Comparison of ENCODE assay signal across 26 cellular contexts in the genomic region with DNA sequence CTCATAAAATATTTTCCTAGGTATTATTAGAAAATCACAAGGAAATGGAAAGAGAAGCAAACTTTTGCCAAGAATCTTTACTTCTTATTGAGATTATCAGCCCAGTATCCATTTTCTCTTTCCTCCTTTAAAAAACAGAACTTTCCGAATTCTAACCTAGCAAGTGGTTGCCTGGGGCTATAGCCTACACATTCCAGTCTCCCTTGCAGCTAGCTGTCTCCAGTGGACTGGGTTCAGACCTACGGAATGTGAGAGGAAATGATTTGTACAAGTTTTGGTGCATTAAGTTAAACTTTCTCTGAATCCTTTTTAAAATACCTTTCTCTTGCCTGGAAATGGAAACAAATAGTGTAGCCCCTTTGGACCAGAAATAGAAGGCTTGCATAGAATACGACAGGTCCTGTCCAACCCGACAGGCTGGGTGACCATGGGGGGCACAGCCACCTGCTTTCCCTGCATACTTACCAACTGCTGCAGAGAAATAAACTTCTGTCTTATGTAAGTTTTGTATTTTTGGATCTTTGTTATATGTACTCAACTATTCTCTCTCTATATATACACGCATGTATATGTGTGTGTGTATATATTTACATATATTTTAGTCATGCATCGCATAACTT.
"Had no signal": no experiment of that assay in that cellular context is flagged by ENCODE, and none has a peak within 500 bp of the region (broad histone marks: within the 10 kb centered on the region; RNA-seq: fewer than 3 reads in every experiment).

No MANE protein-coding gene starts in this region.

- H3K4me3 Mint-ChIP-seq: activated T-cell treated with anti-CD3 and anti-CD28 coated beads, Interleukin-2, amount 50 U/mL, for 24 hours; nephron progenitor cell; stimulated activated effector memory CD8-positive, alpha-beta T cell treated with anti-CD3 and anti-CD28 coated beads, Interleukin-12 subunit alpha, Interleukin-12 subunit beta, amount 100 ng/mL, for 72 hours; stimulated activated naive CD8-positive, alpha-beta T cell treated with anti-CD3 and anti-CD28 coated beads, Interleukin-15, Interleukin-2, amounts not matched to agents 100 ng/mL and 50 ng/mL, for 24 hours; T-helper 17 cell; type B pancreatic cell had no signal

- H3K27me3 Mint-ChIP-seq: progenitor cell of endocrine pancreas; stimulated activated naive CD8-positive, alpha-beta T cell treated with anti-CD3 and anti-CD28 coated beads, Interleukin-15, Interleukin-2, amounts not matched to agents 100 ng/mL and 50 ng/mL, for 24 hours; T-helper 17 cell; type B pancreatic cell had no signal

- H3K4me1 Mint-ChIP-seq: nephron progenitor cell; stimulated activated effector memory CD8-positive, alpha-beta T cell treated with anti-CD3 and anti-CD28 coated beads, Interleukin-12 subunit alpha, Interleukin-12 subunit beta, amount 100 ng/mL, for 72 hours; T-helper 17 cell had no signal

- H3K9me3 ChIP-seq: breast epithelium, neutrophil, ovary, sigmoid colon, thoracic aorta, uterus had no signal

- H3K36me3 Mint-ChIP-seq: stimulated activated effector memory CD8-positive, alpha-beta T cell treated with anti-CD3 and anti-CD28 coated beads, Interleukin-12 subunit alpha, Interleukin-12 subunit beta, amount 100 ng/mL, for 72 hours; type B pancreatic cell had no signal

- H3K4me3 ChIP-seq: breast epithelium, ovary, sigmoid colon, thoracic aorta, uterus had no signal

- H3K27me3 ChIP-seq: breast epithelium, neutrophil, ovary, sigmoid colon, uterus had no signal

- ATAC-seq: activated CD4-positive, CD25-positive, alpha-beta regulatory T cell treated with anti-CD3 and anti-CD28 coated beads, Interleukin-2, amount 50 U/mL, for 24 hours; left ventricle myocardium superior; stimulated activated effector memory CD8-positive, alpha-beta T cell treated with anti-CD3 and anti-CD28 coated beads, Interleukin-12 subunit alpha, Interleukin-12 subunit beta, amount 100 ng/mL, for 72 hours; T-helper 17 cell had no signal

- H3K27ac Mint-ChIP-seq: activated T-cell treated with anti-CD3 and anti-CD28 coated beads, Interleukin-2, amount 50 U/mL, for 24 hours; nephron progenitor cell; progenitor cell of endocrine pancreas; stimulated activated effector memory CD8-positive, alpha-beta T cell treated with anti-CD3 and anti-CD28 coated beads, Interleukin-12 subunit alpha, Interleukin-12 subunit beta, amount 100 ng/mL, for 72 hours; stimulated activated naive CD8-positive, alpha-beta T cell treated with anti-CD3 and anti-CD28 coated beads, Interleukin-15, Interleukin-2, amounts not matched to agents 100 ng/mL and 50 ng/mL, for 24 hours; T-helper 17 cell; type B pancreatic cell had no signal

- DNase-seq: activated CD4-positive, alpha-beta T cell treated with anti-CD3 and anti-CD28 coated beads for 48 hours; activated CD4-positive, alpha-beta T cell treated with anti-CD3 and anti-CD28 coated beads, Interleukin-2, amount 50 U/mL, for 48 hours; activated CD8-positive, alpha-beta memory T cell treated with anti-CD3 and anti-CD28 coated beads for 24 hours; activated gamma-delta T cell; activated naive CD4-positive, alpha-beta T cell treated with anti-CD3 and anti-CD28 coated beads, Interleukin-2, amount 50 U/mL, for 16 hours; activated T-cell treated with anti-CD3 and anti-CD28 coated beads, Interleukin-2, amount 50 U/mL, for 24 hours; central memory CD4-positive, alpha-beta T cell; effector CD8-positive, alpha-beta T cell; left ventricle myocardium superior; nephron progenitor cell; ovary; sigmoid colon; small intestine; stimulated activated CD4-positive, alpha-beta T cell treated with anti-CD3 and anti-CD28 coated beads, Interleukin-4, amount 100 ng/mL, for 24 hours; T-helper 17 cell; T1000; uterus; WERI-Rb-1 had no signal

- H3K27ac ChIP-seq: breast epithelium, neutrophil, ovary, sigmoid colon, thoracic aorta, uterus, WERI-Rb-1 had no signal

- H3K36me3 ChIP-seq: breast epithelium, neutrophil, ovary, sigmoid colon, thoracic aorta, uterus, WERI-Rb-1 had no signal

- H3K4me1 ChIP-seq: breast epithelium, sigmoid colon, uterus had no signal
